Comparison of ENCODE assay signal across 8 cellular contexts in genomic region chr15:52018693-52019393, GRCh38. TPM values are rescaled to one million over a fixed set of nuclear protein-coding genes. Genes with fewer than 3 reads are reported as not detected.
DNase-seq lines count a peak whose midpoint lies in the region; ATAC-seq, FAIRE-seq and TF ChIP-seq lines count a peak whose summit lies in the region.

Gene MAPK6, plus strand, starts transcription at chr15:52019219. Its CDS starts 27,242 bp downstream, at chr15:52046461.

- TF ChIP-seq POLR2A in GM12891 (IDR thresholded peaks at IDR 0.05; ENCODE audit: low read depth, low read length): peak; percentile 80
- peak; percentile 92 to 98 for TF ChIP-seq POLR2A in adrenal gland (IDR thresholded peaks at IDR 0.05)

- H3K36me3 ChIP-seq in adrenal gland (replicated peaks in 1 of 2) (no peaks in the 10 kb centered on the region), heart right ventricle (no peaks in the 10 kb centered on the region), upper lobe of right lung (no peaks in the 10 kb centered on the region)

- no peaks in the 10 kb centered on the region for H3K36me3 Mint-ChIP-seq in progenitor cell of endocrine pancreas (ENCODE audit: insufficient read depth)

- H3K4me3 Mint-ChIP-seq in progenitor cell of endocrine pancreas (ENCODE audit: low read depth): peak within 1 kb of the TSS; percentile 96

- ATAC-seq in HG02678 (IDR thresholded peaks at IDR 0.05; ENCODE audit: unreplicated experiment): peak; percentile 74
- ATAC-seq in heart right ventricle: peak; percentile 92 to 98 (median 95)
- ATAC-seq in upper lobe of right lung: peak; percentile 95

- DNase-seq in GM12891 (ENCODE audit: insufficient read length, low spot score) (peak; percentile 92), NCI-H128 (lab: John Stamatoyannopoulos, UW; ENCODE audit: unreplicated experiment) (peak; percentile 31), T-helper 1 cell (peak; percentile 91 to 96 (median 92)), adrenal gland (peak; percentile 91 to 97 (median 95)), heart right ventricle (peak; percentile 94 to 96), progenitor cell of endocrine pancreas (ENCODE audit: low spot score, unreplicated experiment) (peak; percentile 91), upper lobe of right lung (peak; percentile 97)

- H3K4me1 Mint-ChIP-seq in progenitor cell of endocrine pancreas (ENCODE audit: low read depth): peaks cover 21% of the 10 kb centered on the region

- H3K27ac ChIP-seq in adrenal gland: peak within 1 kb of the TSS; percentile 77 to 100 (median 96)
- peak within 1 kb of the TSS; percentile 91 to 97 (median 94) for H3K27ac ChIP-seq in heart right ventricle
- H3K27ac ChIP-seq in upper lobe of right lung: peak within 1 kb of the TSS; percentile 91

- H3K27me3 Mint-ChIP-seq in progenitor cell of endocrine pancreas: no peaks in the 10 kb centered on the region

- H3K9me3 ChIP-seq in adrenal gland (replicated peaks in 1 of 3): no peaks in the 10 kb centered on the region
- H3K9me3 ChIP-seq in heart right ventricle: no peaks in the 10 kb centered on the region
- H3K9me3 ChIP-seq in upper lobe of right lung: no peaks in the 10 kb centered on the region

- H3K4me3 ChIP-seq in adrenal gland (peak within 1 kb of the TSS; percentile 8 to 87 (median 83)), heart right ventricle (peak within 1 kb of the TSS; percentile 56 to 83 (median 76)), upper lobe of right lung (peak within 1 kb of the TSS; percentile 63)

- H3K9me3 Mint-ChIP-seq in progenitor cell of endocrine pancreas (ENCODE audit: low read depth): no peaks in the 10 kb centered on the region

- FAIRE-seq in GM12891 (lab: Jason Lieb, UNC): peak; percentile 85

- H3K27me3 ChIP-seq in adrenal gland: no peaks in the 10 kb centered on the region
- H3K27me3 ChIP-seq in heart right ventricle: no peaks in the 10 kb centered on the region
- no peaks in the 10 kb centered on the region for H3K27me3 ChIP-seq in upper lobe of right lung

- peak within 1 kb of the TSS; percentile 100 for H3K27ac Mint-ChIP-seq in progenitor cell of endocrine pancreas

- no peak for TF ChIP-seq CTCF in adrenal gland (IDR thresholded peaks at IDR 0.05)
- no peak for TF ChIP-seq CTCF in heart right ventricle (IDR thresholded peaks at IDR 0.05)
- TF ChIP-seq CTCF in progenitor cell of endocrine pancreas (IDR thresholded peaks at IDR 0.05; ENCODE audit: unreplicated experiment): no peak
- TF ChIP-seq CTCF in upper lobe of right lung (IDR thresholded peaks at IDR 0.05): no peak

- H3K4me1 ChIP-seq in adrenal gland (replicated peaks in 1 of 2) (peaks cover 24 to 33% of the 10 kb centered on the region in 2 donors), heart right ventricle (peaks cover 0 to 54% (median 42%) of the 10 kb centered on the region in 9 donors), upper lobe of right lung (peaks cover 28% of the 10 kb centered on the region)

- intact Hi-C loops in adrenal gland (cut with DNase I): no loop called here
- intact Hi-C loops in heart right ventricle (cut with DNase I): loop anchor here in 5 of 10 donors (5.0 to 10.0 kb wide), 3 partner anchors 37 to 656 kb away; partner anchors contain the start of genes ATOSA (in 1 of the 5) and LEO1 (in 1 of the 5)
- intact Hi-C loops in upper lobe of right lung (cut with DNase I): no loop called here

- WGBS in adrenal gland, 4 donors: 3 to 22% (median 13%) methylated on average over 10 to 58 of the region's 59 CpGs
- WGBS in heart right ventricle, 2 donors: 5 to 6% methylated on average over 48 to 59 of the region's 59 CpGs

TF ChIP-seq in GM12891, 5 proteins besides CTCF, POLR2A, EP300 and RAD21:
- TF ChIP-seq POU2F2 (IDR thresholded peaks at IDR 0.05; ENCODE audit: low read depth, low read length) (peak; percentile 80), POLR2AphosphoS5 (IDR thresholded peaks at IDR 0.05; ENCODE audit: low read depth, low read length) (peak; percentile 63; the same call in 1 of the 2 replicates), TAF1 (IDR thresholded peaks at IDR 0.05; ENCODE audit: low read depth, low read length) (peak; percentile 99), SPI1 (IDR thresholded peaks at IDR 0.05; ENCODE audit: low read depth, low read length) (0 out of 2 replicates have a peak, but pooled peaks have one; percentile 1), PAX5 (IDR thresholded peaks at IDR 0.05; ENCODE audit: insufficient read depth, low read length, severe bottlenecking) (peak; percentile 32)

RNA-seq across cellular contexts. Expression of gene MAPK6, which starts in this region (rescaled TPM):
- polyA plus RNA-seq in GM12891 (2012; ENCODE audit: low read depth, missing spikeins): 25.6 TPM
- total RNA-seq in adrenal gland: 10 to 100 TPM in 7 of 8 donors, 1 to 10 TPM in 1; 8.8 to 32.3 (median 17.1) TPM
- polyA plus RNA-seq in adrenal gland: 10 to 100 TPM in 1 of 3 donors, 1 to 10 TPM in 2; 2.9 to 25.5 (median 4.7) TPM
- 10 to 100 TPM; 13.5 to 21.8 (median 18.1) TPM for total RNA-seq in heart right ventricle
- 1 to 10 TPM; 4.2 to 7.9 TPM for polyA plus RNA-seq in heart right ventricle
- total RNA-seq in progenitor cell of endocrine pancreas: 79.4 and 91.7 TPM in 2 replicates
- total RNA-seq in upper lobe of right lung: 20.9 TPM

Comparison
In these comparisons a context has a peak if more than half of its experiments do, and no peak if none do; other contexts are left out.
1. Peak in every context shown above with its lines: DNase-seq, ATAC-seq, H3K4me3 ChIP-seq and H3K27ac ChIP-seq.
2. DNase-seq: peak in every context shown above with its lines; median percentile 97 in upper lobe of right lung; 95 in adrenal gland; 95 in heart right ventricle; 92 in GM12891; 92 in T-helper 1 cell; 91 in progenitor cell of endocrine pancreas; 31 in NCI-H128.